Comparison of ENCODE assay signal across 8 cellular contexts in the genomic region with DNA sequence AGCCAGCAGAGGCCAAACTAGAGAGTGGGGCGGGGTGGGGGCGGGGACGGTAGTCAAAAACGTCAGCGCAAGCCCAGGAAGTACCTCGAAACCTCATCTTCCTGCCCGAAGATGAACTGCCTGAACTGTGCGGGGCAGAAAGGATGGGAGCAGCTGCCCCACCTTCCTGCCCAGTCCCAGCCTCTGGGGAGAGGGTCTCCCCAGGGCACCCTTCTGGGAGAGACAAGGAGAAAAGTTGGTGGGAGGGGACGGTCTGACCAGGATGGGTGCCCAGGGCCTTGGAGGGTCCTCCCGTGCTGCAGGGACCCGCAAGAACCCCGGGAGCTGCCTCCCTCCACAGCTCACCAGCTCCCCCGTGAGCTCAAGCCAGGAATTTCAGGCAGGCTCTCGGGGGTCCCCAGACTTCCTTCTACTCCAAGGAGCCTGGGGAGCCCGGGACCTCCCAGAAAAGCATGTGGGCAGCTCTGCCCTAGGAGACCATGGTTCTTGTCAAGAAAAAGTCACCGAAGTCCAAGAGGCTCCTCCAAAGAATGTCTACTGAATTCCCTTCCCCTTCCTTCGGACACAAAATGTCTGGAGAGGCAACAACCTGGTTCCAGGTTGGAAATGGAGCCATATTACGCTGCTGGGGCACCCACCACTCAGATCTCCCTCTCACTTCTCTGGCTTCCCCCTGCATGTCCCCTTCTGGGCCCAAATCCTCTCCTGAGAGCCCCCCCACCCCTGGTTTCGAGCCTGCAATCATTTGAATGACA. TPM values are rescaled to one million over a fixed set of nuclear protein-coding genes. Genes with fewer than 3 reads are reported as not detected.
A peak's percentile ranks its signal among the peaks of the same experiment; 100 is the strongest.
DNase-seq lines count a peak whose midpoint lies in the region; ATAC-seq, FAIRE-seq and TF ChIP-seq lines count a peak whose summit lies in the region.

No MANE protein-coding gene starts in this region.

- 19% methylated on average over 18 to 19 of the region's 19 CpGs for WGBS in aorta, 2 donors

- H3K9me3 ChIP-seq in parathyroid adenoma (ENCODE audit: control insufficient read depth, low read length) = no peaks in the 10 kb centered on the region
- no peaks in the 10 kb centered on the region for H3K9me3 ChIP-seq in aorta (ENCODE audit: control insufficient read depth, low read length)

- H3K27me3 ChIP-seq in ACC112 (ENCODE audit: insufficient read depth, low read length) (no peaks in the 10 kb centered on the region), parathyroid adenoma (ENCODE audit: control insufficient read depth, insufficient read depth, low read length) (no peaks in the 10 kb centered on the region), aorta (ENCODE audit: control insufficient read depth in 1 of 2, insufficient read depth in 2 of 2, low read length in 1 of 2) (no peaks in the 10 kb centered on the region)

- H3K27ac ChIP-seq in ACC112 (ENCODE audit: low read depth, low read length) (no peak overlapping the region), parathyroid adenoma (no peak overlapping the region), aorta (ENCODE audit: low read depth in 1 of 2, low read length in 2 of 2) (no peak overlapping the region)

- ATAC-seq in HG02763 (IDR thresholded peaks at IDR 0.05; ENCODE audit: unreplicated experiment) (peak; percentile 64), aorta (ENCODE audit: low FRiP score) (peak; percentile 77)

- H3K79me2 ChIP-seq in ACC112 (ENCODE audit: control insufficient read depth, insufficient read depth, low read length, unreplicated experiment) (no peaks in the 10 kb centered on the region), parathyroid adenoma (no peaks in the 10 kb centered on the region)

- no peak for TF ChIP-seq POLR2A in GM12891 (IDR thresholded peaks at IDR 0.05; ENCODE audit: low read depth, low read length)

- H3K4me3 ChIP-seq in ACC112 (ENCODE audit: low read depth, low read length) = peak overlapping the region; percentile 85
- peak overlapping the region; percentile 39 for H3K4me3 ChIP-seq in fibroblast of pulmonary artery (replicated peaks; ENCODE audit: low read depth, low read length)
- no peak overlapping the region for H3K4me3 ChIP-seq in parathyroid adenoma (ENCODE audit: low read depth, low read length)
- no peak overlapping the region for H3K4me3 ChIP-seq in aorta (ENCODE audit: low read length in 2 of 2)

- no peak overlapping the region for H3K4me2 ChIP-seq in parathyroid adenoma (ENCODE audit: low read length)

- FAIRE-seq in GM12891 (lab: Jason Lieb, UNC) = peak; percentile 82

- H3K4me1 ChIP-seq in ACC112 (ENCODE audit: control insufficient read depth, insufficient read depth, low read length, unreplicated experiment) (peaks cover 9% of the 10 kb centered on the region), parathyroid adenoma (no peaks in the 10 kb centered on the region), aorta (ENCODE audit: control insufficient read depth in 1 of 2, insufficient read depth in 2 of 2, low read length in 2 of 2) (no peaks in the 10 kb centered on the region)

- H3K36me3 ChIP-seq in ACC112 (ENCODE audit: insufficient read depth, low read length) = no peaks in the 10 kb centered on the region
- no peaks in the 10 kb centered on the region for H3K36me3 ChIP-seq in parathyroid adenoma (ENCODE audit: control insufficient read depth, insufficient read depth, low read length)
- no peaks in the 10 kb centered on the region for H3K36me3 ChIP-seq in aorta (ENCODE audit: control insufficient read depth in 1 of 2, insufficient read depth in 2 of 2, low read length in 1 of 2)

- H2AFZ ChIP-seq in ACC112 (ENCODE audit: low read length, unreplicated experiment) (peak overlapping the region; percentile 87), parathyroid adenoma (peak overlapping the region; percentile 26)

- DNase-seq in GM12891 (ENCODE audit: insufficient read length, low spot score) = peak; percentile 71
- DNase-seq in NCI-H69 (lab: John Stamatoyannopoulos, UW) = peak; percentile 46
- DNase-seq in activated T-cell treated with anti-CD3 and anti-CD28 coated beads for 24 hours (ENCODE audit: low read depth) = peak; percentile 62
- DNase-seq in fibroblast of pulmonary artery (ENCODE audit: low read depth) = peak; percentile 34
- peak; percentile 59 to 84 for DNase-seq in aorta

- intact Hi-C loops in aorta (cut with DNase I) = loop anchor here in 1 of 2 donors (5.0 kb wide), 1 partner anchor 292 kb away; no protein-coding TSS in a partner anchor

- H3K9ac ChIP-seq in parathyroid adenoma = no peak overlapping the region

- TF ChIP-seq CTCF in fibroblast of pulmonary artery (IDR thresholded peaks at IDR 0.05; ENCODE audit: low read length, missing control alignments) = peak; percentile 81
- TF ChIP-seq CTCF in parathyroid adenoma (IDR thresholded peaks at IDR 0.05) = peak; percentile 81

TF ChIP-seq in GM12891, 5 proteins besides CTCF, POLR2A, EP300 and RAD21:
- TF ChIP-seq SPI1 (IDR thresholded peaks at IDR 0.05; ENCODE audit: low read depth, low read length) = no peak
- no peak for TF ChIP-seq PAX5 (IDR thresholded peaks at IDR 0.05; ENCODE audit: insufficient read depth, low read length, severe bottlenecking)
- TF ChIP-seq POU2F2 (IDR thresholded peaks at IDR 0.05; ENCODE audit: low read depth, low read length) = no peak
- no peak for TF ChIP-seq TAF1 (IDR thresholded peaks at IDR 0.05; ENCODE audit: low read depth, low read length)
- TF ChIP-seq POLR2AphosphoS5 (IDR thresholded peaks at IDR 0.05; ENCODE audit: low read depth, low read length) = no peak

RNA-seq across cellular contexts. Expression of gene RGS10, which starts 52.8 kb away (rescaled TPM):
- polyA plus RNA-seq in GM12891 (2012; ENCODE audit: low read depth, missing spikeins) = 293 TPM
- total RNA-seq in aorta = 10 to 100 TPM; 14.4 to 28.9 TPM
- polyA plus RNA-seq in aorta = 10 to 100 TPM; 50.0 to 76.1 TPM

Comparison
In these comparisons a context has a peak if more than half of its experiments do, and no peak if none do; other contexts are left out.
1. H3K4me3 ChIP-seq: peak in ACC112 (single experiment) and fibroblast of pulmonary artery (single experiment); none in parathyroid adenoma (single experiment) and aorta (0 of 2).
2. Peak in every context shown above with its lines, with median percentiles within 50 percentile points of each other: DNase-seq.